ENCODE assay signal across 8 cellular contexts in genomic region chr9:137083418-137084004, GRCh38. TPM values are rescaled to one million over a fixed set of nuclear protein-coding genes. Genes with fewer than 3 reads are reported as not detected.
DNase-seq lines count a peak whose midpoint lies in the region; ATAC-seq and TF ChIP-seq lines count a peak whose summit lies in the region.

No MANE protein-coding gene starts in this region.

- in situ Hi-C loops in Panc1 (cut with HindIII; ENCODE audit: low pct_unique_long_range_greater_than_20kb, low sequenced_read_pairs) = no loop called here

- no peaks in the 10 kb centered on the region for H3K9me3 ChIP-seq in Panc1 (ENCODE audit: control insufficient read depth, insufficient read depth, low read depth, low read length)
- no peaks in the 10 kb centered on the region for H3K9me3 ChIP-seq in endodermal cell (ENCODE audit: control insufficient read depth, low read length)

- H3K9me3 Mint-ChIP-seq in endodermal cell = no peaks in the 10 kb centered on the region

- H3K4me3 ChIP-seq in Panc1 (ENCODE audit: low read depth in 2 of 2, low read length in 2 of 2) (no peak overlapping the region), endodermal cell (ENCODE audit: low read length) (no peak overlapping the region)

- H3K4me1 ChIP-seq in Panc1 (ENCODE audit: control insufficient read depth, insufficient read depth, low read length) = peaks cover 40% of the 10 kb centered on the region
- no peaks in the 10 kb centered on the region for H3K4me1 ChIP-seq in endodermal cell (ENCODE audit: control insufficient read depth, insufficient read depth, low read length)

- peak; percentile 58 for ATAC-seq in Panc1
- ATAC-seq in GM21723 (IDR thresholded peaks at IDR 0.05; ENCODE audit: unreplicated experiment) = no peak

- CTCF ChIA-PET in Panc1 (lab: Charles Lee) = interaction anchor here (0.6 kb wide), 1 partner anchor 13 kb away, joined by 3 read pairs; the partner anchor contains the start of gene SAPCD2

- H3K4me3 Mint-ChIP-seq in endodermal cell = no peak overlapping the region

- peaks cover 2% of the 10 kb centered on the region for H3K36me3 Mint-ChIP-seq in endodermal cell (ENCODE audit: low read depth)

- peak; percentile 39 to 76 for DNase-seq in NCI-H524 (lab: John Stamatoyannopoulos, UW)
- no peak for DNase-seq in NCI-H524 treated with DMSO at 0.1 percent for 48 hours (lab: John Stamatoyannopoulos, UW)
- DNase-seq in Panc1 (ENCODE audit: low read depth, low spot score) = peak; percentile 73
- peak; percentile 80 for DNase-seq in endodermal cell
- DNase-seq in pulmonary artery endothelial cell (ENCODE audit: low read depth, low spot score) = peak; percentile 57
- no peak for DNase-seq in stimulated activated naive CD4-positive, alpha-beta T cell (lab: John Stamatoyannopoulos, UW)
- DNase-seq in COR-L47 (lab: John Stamatoyannopoulos, UW) = no peak

- H3K9ac ChIP-seq in endodermal cell (ENCODE audit: extremely low read depth, low read length, poor library complexity, severe bottlenecking) = no peak overlapping the region

- WGBS in endodermal cell (ENCODE audit: insufficient coverage in 1 of 2, insufficient read length in 1 of 2), 2 experiments = 55 to 65% methylated on average over 9 to 10 of the region's 10 CpGs

- peaks cover 16% of the 10 kb centered on the region for H3K27me3 Mint-ChIP-seq in endodermal cell (ENCODE audit: insufficient read depth)

- TF ChIP-seq CTCF in Panc1 (IDR thresholded peaks at IDR 0.05) = no peak
- no peak for TF ChIP-seq CTCF in endodermal cell (conservative IDR thresholded peaks at IDR 0.05)

- POLR2A ChIA-PET in Panc1 (lab: Charles Lee) = no interaction called here

- no TSS peak for BruUV-seq in Panc1 (replicated peaks; lab: Mats Ljungman, UMichigan)

- H3K27ac ChIP-seq in Panc1 (ENCODE audit: low read length) (peak overlapping the region; percentile 65), endodermal cell (ENCODE audit: low read depth, low read length) (no peak overlapping the region)

- no peak overlapping the region for H3K27ac Mint-ChIP-seq in endodermal cell

- peaks cover 10% of the 10 kb centered on the region for H3K4me1 Mint-ChIP-seq in endodermal cell

- intact Hi-C loops in Panc1 (cut with micrococcal nuclease; ENCODE audit: unreplicated experiment) = no loop called here

- H3K36me3 ChIP-seq in Panc1 (ENCODE audit: control insufficient read depth, insufficient read depth, low read length) (no peaks in the 10 kb centered on the region; the same call in 1 of the 2 replicates), endodermal cell (ENCODE audit: control insufficient read depth, insufficient read depth, low read length) (peaks cover under 1% of the 10 kb centered on the region)

- no peaks in the 10 kb centered on the region for H3K27me3 ChIP-seq in Panc1 (ENCODE audit: control insufficient read depth, insufficient read depth, low read length)
- H3K27me3 ChIP-seq in endodermal cell (ENCODE audit: control insufficient read depth, insufficient read depth, low read length, poor library complexity, severe bottlenecking) = peaks cover 17% of the 10 kb centered on the region

RNA-seq across cellular contexts. Expression of gene MAN1B1, which starts 3.3 kb away (rescaled TPM):
- total RNA-seq in Panc1 (2021; ENCODE audit: unreplicated experiment) (57.2 TPM), endodermal cell (10 to 100 TPM; 62.1 to 63.5 TPM), pulmonary artery endothelial cell (58.1 and 76.7 TPM in 2 replicates)
- 49.5 TPM for polyA plus RNA-seq in Panc1 (2012; ENCODE audit: insufficient read length)
- polyA plus RNA-seq in endodermal cell (2013, experiment 1 of 2) = 44.7 TPM
- 43.9 TPM for polyA plus RNA-seq in endodermal cell (2013, experiment 2 of 2)

RNA-seq across cellular contexts. Expression of gene UAP1L1, which starts 6.2 kb away (rescaled TPM):
- total RNA-seq in Panc1 (2021; ENCODE audit: unreplicated experiment) (23.1 TPM), endodermal cell (1 to 10 TPM; 2.6 to 4.5 TPM), pulmonary artery endothelial cell (15.4 and 17.0 TPM in 2 replicates)
- polyA plus RNA-seq in Panc1 (2012; ENCODE audit: insufficient read length) = 13.1 TPM
- polyA plus RNA-seq in endodermal cell (2013, experiment 1 of 2) = 3.2 TPM
- 2.1 TPM for polyA plus RNA-seq in endodermal cell (2013, experiment 2 of 2)

RNA-seq across cellular contexts. Expression of gene SAPCD2, which starts 13.2 kb away (rescaled TPM):
- total RNA-seq in Panc1 (2021; ENCODE audit: unreplicated experiment) (18.4 TPM), endodermal cell (10 to 100 TPM; 20.8 to 24.9 TPM), pulmonary artery endothelial cell (17.6 and 31.1 TPM in 2 replicates)
- 11.5 TPM for polyA plus RNA-seq in Panc1 (2012; ENCODE audit: insufficient read length)
- polyA plus RNA-seq in endodermal cell (2013, experiment 1 of 2) = 26.0 TPM
- 24.1 TPM for polyA plus RNA-seq in endodermal cell (2013, experiment 2 of 2)

RNA-seq across cellular contexts. Expression of gene ENTPD2, which starts 29.6 kb away (rescaled TPM):
- total RNA-seq in Panc1 (2021; ENCODE audit: unreplicated experiment) (2.8 TPM), endodermal cell (1 to 10 TPM; 1.2 to 2.4 TPM), pulmonary artery endothelial cell (not detected in 2 replicates)
- 5.5 TPM for polyA plus RNA-seq in Panc1 (2012; ENCODE audit: insufficient read length)
- polyA plus RNA-seq in endodermal cell (2013, experiment 1 of 2) = 0.32 TPM
- polyA plus RNA-seq in endodermal cell (2013, experiment 2 of 2) = 0.41 TPM

RNA-seq across cellular contexts. Expression of gene DPP7, which starts 31.0 kb away (rescaled TPM):
- total RNA-seq in Panc1 (2021; ENCODE audit: unreplicated experiment) (236 TPM), endodermal cell (10 to 100 TPM; 20.1 to 30.6 TPM), pulmonary artery endothelial cell (73.7 and 133 TPM in 2 replicates)
- polyA plus RNA-seq in Panc1 (2012; ENCODE audit: insufficient read length) = 290 TPM
- polyA plus RNA-seq in endodermal cell (2013, experiment 1 of 2) = 28.4 TPM
- polyA plus RNA-seq in endodermal cell (2013, experiment 2 of 2) = 21.6 TPM

Comparison
In these comparisons a context has a peak if more than half of its experiments do, and no peak if none do; other contexts are left out.
1. DNase-seq: peak in NCI-H524 (2 of 2), Panc1 (single experiment), endodermal cell (single experiment) and pulmonary artery endothelial cell (single experiment); none in NCI-H524 treated with DMSO at 0.1 percent for 48 hours (single experiment), stimulated activated naive CD4-positive, alpha-beta T cell (0 of 6) and COR-L47 (single experiment).